Comparison of ENCODE assay signal across 8 cellular contexts in the genomic region with DNA sequence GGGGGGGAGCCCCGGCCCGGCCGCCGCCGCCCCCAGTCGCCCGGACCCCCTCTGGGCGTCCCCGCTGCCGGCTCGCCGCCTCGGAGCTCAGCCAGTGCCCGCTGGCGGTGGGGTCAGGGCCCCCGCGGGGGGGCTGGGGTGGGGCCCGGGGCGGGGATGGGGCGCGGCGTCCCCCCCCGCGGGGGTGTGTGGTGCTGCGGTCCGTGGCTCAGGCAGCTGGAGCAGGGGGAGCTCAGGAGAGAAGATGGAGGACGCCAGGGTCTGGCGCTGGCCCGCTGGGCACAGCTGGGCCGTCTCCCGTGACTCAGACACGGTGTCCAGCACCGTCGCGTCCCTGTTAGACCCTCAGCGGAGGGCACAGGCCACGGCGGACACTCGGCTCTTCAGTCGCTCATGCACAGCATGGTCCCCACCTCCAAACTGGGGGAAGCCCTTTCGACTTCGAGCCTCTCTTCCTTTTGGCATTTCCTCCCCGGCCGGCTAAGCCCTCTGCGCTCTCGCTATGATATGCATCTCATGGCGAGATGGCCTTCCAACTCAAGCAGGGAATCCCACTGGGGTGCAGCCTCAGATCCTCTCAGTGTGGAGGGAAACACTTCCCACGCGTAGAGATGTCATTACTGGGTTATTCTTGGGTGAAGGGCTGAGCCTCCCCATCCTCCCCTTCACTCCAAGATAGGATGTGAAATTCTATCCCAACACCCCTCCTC. TPM values are rescaled to one million over a fixed set of nuclear protein-coding genes. Genes with fewer than 3 reads are reported as not detected.
A peak's percentile ranks its signal among the peaks of the same experiment; 100 is the strongest.
DNase-seq lines count a peak whose midpoint lies in the region; ATAC-seq and TF ChIP-seq lines count a peak whose summit lies in the region.

No MANE protein-coding gene starts in this region.

- 0 to 1% (median 0%) methylated on average over 21 to 49 of the region's 49 CpGs for WGBS in ovary, 3 donors

- DNase-seq in DND-41 (peak; percentile 78), HPDE6-E6E7 (ENCODE audit: extremely low spot score) (peak; percentile 82), Right ventricle myocardium superior (peak; percentile 83), ovary (peak; percentile 73 to 85 (median 80)), mesenteric fat pad (ENCODE audit: low spot score) (no peak)
- DNase-seq in activated naive CD8-positive, alpha-beta T cell treated with anti-CD3 and anti-CD28 coated beads, Interleukin-2, amount 50 U/mL, for 16 hours (ENCODE audit: low read depth, low spot score): peak; percentile 21

- ATAC-seq in DND-41 (ENCODE audit: insufficient read depth, low read depth) (peak; percentile 79), GM21360 (IDR thresholded peaks at IDR 0.05; ENCODE audit: unreplicated experiment) (peak; percentile 69), Right ventricle myocardium superior (ENCODE audit: poor library complexity) (peak; percentile 77)

- H4K20me1 ChIP-seq in DND-41 (ENCODE audit: insufficient read depth, low read length): peaks cover 27% of the 10 kb centered on the region; the same call in 1 of the 2 replicates

- H3K27ac ChIP-seq in DND-41 (ENCODE audit: low read length) (peak overlapping the region; percentile 83), ovary (peak overlapping the region; percentile 93 to 95)

- H3K79me2 ChIP-seq in DND-41 (ENCODE audit: insufficient read depth, low read length): peaks cover 45% of the 10 kb centered on the region

- intact Hi-C loops in Right ventricle myocardium superior (cut with DNase I): loop anchor here (5.0 kb wide), 1 partner anchor 36 kb away; no protein-coding TSS in a partner anchor
- intact Hi-C loops in ovary (cut with DNase I): loop anchor here in 2 of 4 donors (5.0 kb wide), 2 partner anchors 96 to 126 kb away; no protein-coding TSS in a partner anchor

- H3K27me3 ChIP-seq in DND-41 (ENCODE audit: insufficient read depth, low read length, poor library complexity): no peaks in the 10 kb centered on the region
- H3K27me3 ChIP-seq in ovary: no peaks in the 10 kb centered on the region

- H3K36me3 ChIP-seq in DND-41 (ENCODE audit: insufficient read depth, low read length) (peaks cover 19% of the 10 kb centered on the region), ovary (no peaks in the 10 kb centered on the region)

- peak overlapping the region; percentile 22 to 88; a peak in 3 of 4 replicates for H3K4me3 ChIP-seq in DND-41 (ENCODE audit: low read depth in 1 of 2, low read length in 2 of 2)
- H3K4me3 ChIP-seq in ovary: peak overlapping the region; percentile 86

- no peak for TF ChIP-seq POLR2A in ovary (IDR thresholded peaks at IDR 0.05)

- H3K4me2 ChIP-seq in DND-41 (ENCODE audit: insufficient read depth, low read length): peak overlapping the region; percentile 78

- H3K9me3 ChIP-seq in DND-41 (ENCODE audit: insufficient read depth, low read length, severe bottlenecking): no peaks in the 10 kb centered on the region
- no peaks in the 10 kb centered on the region for H3K9me3 ChIP-seq in ovary

- peak overlapping the region; percentile 81 for H3K9ac ChIP-seq in DND-41 (ENCODE audit: low read depth, low read length)

- H3K4me1 ChIP-seq in DND-41 (ENCODE audit: insufficient read depth, low read length) (peaks cover 44% of the 10 kb centered on the region), ovary (ENCODE audit: insufficient read depth) (peaks cover 5% of the 10 kb centered on the region)

- TF ChIP-seq CTCF in DND-41 (IDR thresholded peaks at IDR 0.05; ENCODE audit: borderline replicate concordance, extremely low read depth, low read length, poor library complexity, severe bottlenecking) (no peak), ovary (IDR thresholded peaks at IDR 0.05) (no peak)

- peak overlapping the region; percentile 73 for H2AFZ ChIP-seq in DND-41 (ENCODE audit: low read depth, low read length)

- TF ChIP-seq EP300 in ovary (IDR thresholded peaks at IDR 0.05): no peak

TF ChIP-seq in PFSK-1, 5 proteins besides CTCF, POLR2A, EP300 and RAD21:
- TF ChIP-seq FOXP2 (optimal IDR thresholded peaks at IDR 0.05; ENCODE audit: borderline replicate concordance, extremely low read depth, extremely low read length, insufficient read depth) (peak; percentile 8), SIN3A (IDR thresholded peaks at IDR 0.05; ENCODE audit: borderline replicate concordance, insufficient read depth, low read length) (0 out of 2 replicates have a peak, but pooled peaks have one; percentile 31), TAF1 (IDR thresholded peaks at IDR 0.05; ENCODE audit: borderline replicate concordance, insufficient read depth, low read length) (peak; percentile 66; the same call in 1 of the 2 replicates), POLR2AphosphoS5 (IDR thresholded peaks at IDR 0.05; ENCODE audit: low read depth, low read length) (peak; percentile 54)
- TF ChIP-seq, protein P1, sequence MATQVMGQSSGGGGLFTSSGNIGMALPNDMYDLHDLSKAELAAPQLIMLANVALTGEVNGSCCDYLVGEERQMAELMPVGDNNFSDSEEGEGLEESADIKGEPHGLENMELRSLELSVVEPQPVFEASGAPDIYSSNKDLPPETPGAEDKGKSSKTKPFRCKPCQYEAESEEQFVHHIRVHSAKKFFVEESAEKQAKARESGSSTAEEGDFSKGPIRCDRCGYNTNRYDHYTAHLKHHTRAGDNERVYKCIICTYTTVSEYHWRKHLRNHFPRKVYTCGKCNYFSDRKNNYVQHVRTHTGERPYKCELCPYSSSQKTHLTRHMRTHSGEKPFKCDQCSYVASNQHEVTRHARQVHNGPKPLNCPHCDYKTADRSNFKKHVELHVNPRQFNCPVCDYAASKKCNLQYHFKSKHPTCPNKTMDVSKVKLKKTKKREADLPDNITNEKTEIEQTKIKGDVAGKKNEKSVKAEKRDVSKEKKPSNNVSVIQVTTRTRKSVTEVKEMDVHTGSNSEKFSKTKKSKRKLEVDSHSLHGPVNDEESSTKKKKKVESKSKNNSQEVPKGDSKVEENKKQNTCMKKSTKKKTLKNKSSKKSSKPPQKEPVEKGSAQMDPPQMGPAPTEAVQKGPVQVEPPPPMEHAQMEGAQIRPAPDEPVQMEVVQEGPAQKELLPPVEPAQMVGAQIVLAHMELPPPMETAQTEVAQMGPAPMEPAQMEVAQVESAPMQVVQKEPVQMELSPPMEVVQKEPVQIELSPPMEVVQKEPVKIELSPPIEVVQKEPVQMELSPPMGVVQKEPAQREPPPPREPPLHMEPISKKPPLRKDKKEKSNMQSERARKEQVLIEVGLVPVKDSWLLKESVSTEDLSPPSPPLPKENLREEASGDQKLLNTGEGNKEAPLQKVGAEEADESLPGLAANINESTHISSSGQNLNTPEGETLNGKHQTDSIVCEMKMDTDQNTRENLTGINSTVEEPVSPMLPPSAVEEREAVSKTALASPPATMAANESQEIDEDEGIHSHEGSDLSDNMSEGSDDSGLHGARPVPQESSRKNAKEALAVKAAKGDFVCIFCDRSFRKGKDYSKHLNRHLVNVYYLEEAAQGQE (IDR thresholded peaks at IDR 0.05; ENCODE audit: insufficient read depth in 1 of 2, low read depth in 2 of 2, low read length in 2 of 2): peak in 1 of 2 experiments; percentile 23; a peak in 1 of 4 replicates

RNA-seq across cellular contexts. Expression of gene VEZF1, which starts 0.4 kb away (rescaled TPM):
- polyA plus RNA-seq in PFSK-1 (2012; ENCODE audit: insufficient read length, low read depth): 22.0 TPM
- total RNA-seq in Right ventricle myocardium superior (73.7 TPM), ovary (10 to 100 TPM; 58.6 to 83.5 (median 72.4) TPM), mesenteric fat pad (42.7 TPM)
- 10 to 100 TPM; 31.6 to 70.2 TPM for polyA plus RNA-seq in ovary

RNA-seq across cellular contexts. Expression of gene SRSF1, which starts 18.6 kb away (rescaled TPM):
- polyA plus RNA-seq in PFSK-1 (2012; ENCODE audit: insufficient read length, low read depth): 203 TPM
- total RNA-seq in Right ventricle myocardium superior (90.9 TPM), ovary (100 to 1,000 TPM in 6 of 7 donors, 10 to 100 TPM in 1; 89.8 to 184 (median 159) TPM), mesenteric fat pad (167 TPM)
- 100 to 1,000 TPM in 1 of 2 donors, 10 to 100 TPM in 1; 77.8 to 157 TPM for polyA plus RNA-seq in ovary

RNA-seq across cellular contexts. Expression of gene CUEDC1, which starts 33.2 kb away (rescaled TPM):
- polyA plus RNA-seq in PFSK-1 (2012; ENCODE audit: insufficient read length, low read depth): 47.2 TPM
- total RNA-seq in Right ventricle myocardium superior (44.6 TPM), ovary (10 to 100 TPM in 6 of 7 donors, 1 to 10 TPM in 1; 6.7 to 30.2 (median 22.9) TPM), mesenteric fat pad (34.1 TPM)
- 10 to 100 TPM; 14.2 to 18.6 TPM for polyA plus RNA-seq in ovary
